Comparison of ENCODE assay signal across 19 cellular contexts in genomic region chr13:42906257-42906656, GRCh38.
"Had no signal": no experiment of that assay in that cellular context is flagged by ENCODE, and none has a peak within 500 bp of the region (broad histone marks: within the 10 kb centered on the region; RNA-seq: fewer than 3 reads in every experiment).

No MANE protein-coding gene starts in this region.

- ATAC-seq: foreskin keratinocyte; left lung; naive thymus-derived CD4-positive, alpha-beta T cell; psoas muscle; stimulated activated naive CD8-positive, alpha-beta T cell treated with anti-CD3 and anti-CD28 coated beads, Interleukin-15, Interleukin-2, amounts not matched to agents 100 U/mL and 50 U/mL, for 24 hours; upper lobe of right lung had no signal

- H3K27ac ChIP-seq: foreskin keratinocyte, left lung, ovary, psoas muscle, upper lobe of right lung had no signal

- DNase-seq: activated CD4-positive, alpha-beta memory T cell treated with anti-CD3 and anti-CD28 coated beads for 36 hours; activated CD4-positive, alpha-beta T cell treated with anti-CD3 and anti-CD28 coated beads for 4 hours; activated CD4-positive, CD25-positive, alpha-beta regulatory T cell; activated naive CD4-positive, alpha-beta T cell treated with anti-CD3 and anti-CD28 coated beads for 36 hours; activated T-cell treated with anti-CD3 and anti-CD28 coated beads, Interleukin-2, amount 50 U/mL, for 48 hours; amygdala; cortex of kidney; erythroblast; left lung; naive thymus-derived CD4-positive, alpha-beta T cell; ovary; psoas muscle; right cardiac atrium; stimulated activated CD4-positive, alpha-beta T cell treated with anti-CD3 and anti-CD28 coated beads, Interleukin-12 subunit alpha, Interleukin-12 subunit beta, amount 100 ng/mL, for 4 hours; stimulated activated CD4-positive, alpha-beta T cell treated with anti-CD3 and anti-CD28 coated beads, Interleukin-4, amount 100 ng/mL, for 4 hours; stimulated activated naive CD8-positive, alpha-beta T cell treated with anti-CD3 and anti-CD28 coated beads, Interleukin-15, Interleukin-2, amounts not matched to agents 100 U/mL and 50 U/mL, for 24 hours; T-helper 9 cell; upper lobe of right lung had no signal
